ENCODE assay signal across 8 cellular contexts in genomic region chr9:95313010-95313498, GRCh38. TPM values are rescaled to one million over a fixed set of nuclear protein-coding genes. Genes with fewer than 3 reads are reported as not detected.
DNase-seq lines count a peak whose midpoint lies in the region; ATAC-seq lines count a peak whose summit lies in the region.

No MANE protein-coding gene starts in this region.

- H3K36me3 Mint-ChIP-seq in activated naive CD8-positive, alpha-beta T cell treated with anti-CD3 and anti-CD28 coated beads for 36 hours: peaks cover 6% of the 10 kb centered on the region

- peak; percentile 76 for DNase-seq in EL
- peak; percentile 86 for DNase-seq in NCI-H146 treated with DMSO at 0.1 percent for 48 hours (lab: John Stamatoyannopoulos, UW; ENCODE audit: unreplicated experiment)
- peak; percentile 6 for DNase-seq in activated naive CD8-positive, alpha-beta T cell treated with anti-CD3 and anti-CD28 coated beads for 36 hours
- DNase-seq in left cardiac atrium: peak; percentile 60
- DNase-seq in posterior vena cava (ENCODE audit: low spot score): peak; percentile 80
- DNase-seq in stimulated activated CD4-positive, alpha-beta T cell treated with anti-CD3 and anti-CD28 coated beads, Interleukin-12 subunit alpha, Interleukin-12 subunit beta, amount 100 ng/mL, for 4 hours: no peak
- DNase-seq in HuH-7.5 (ENCODE audit: low spot score): no peak

- H3K4me3 Mint-ChIP-seq in activated naive CD8-positive, alpha-beta T cell treated with anti-CD3 and anti-CD28 coated beads for 36 hours: peak overlapping the region; percentile 48

- H3K27me3 Mint-ChIP-seq in activated naive CD8-positive, alpha-beta T cell treated with anti-CD3 and anti-CD28 coated beads for 36 hours: peaks cover 19% of the 10 kb centered on the region

- ATAC-seq in left cardiac atrium (peak in 1 of 2 donors; percentile 36), HG03439 (IDR thresholded peaks at IDR 0.05; ENCODE audit: unreplicated experiment) (no peak)

- peaks cover 26% of the 10 kb centered on the region for H3K4me1 Mint-ChIP-seq in activated naive CD8-positive, alpha-beta T cell treated with anti-CD3 and anti-CD28 coated beads for 36 hours

- intact Hi-C loops in left cardiac atrium (cut with DNase I) (loop anchor here in 1 of 2 donors (10.0 kb wide), 1 partner anchor 202 kb away; the partner anchor contains the start of gene PTCH1), posterior vena cava (cut with DNase I) (loop anchor here in 1 of 2 donors (10.0 kb wide), 1 partner anchor 192 kb away; no protein-coding TSS in a partner anchor)

- H3K27ac Mint-ChIP-seq in activated naive CD8-positive, alpha-beta T cell treated with anti-CD3 and anti-CD28 coated beads for 36 hours: no peak overlapping the region

- H3K9me3 Mint-ChIP-seq in activated naive CD8-positive, alpha-beta T cell treated with anti-CD3 and anti-CD28 coated beads for 36 hours: no peaks in the 10 kb centered on the region

RNA-seq across cellular contexts. Expression of gene FANCC, which starts 4.5 kb away (rescaled TPM):
- total RNA-seq in activated naive CD8-positive, alpha-beta T cell treated with anti-CD3 and anti-CD28 coated beads for 36 hours: 10 to 100 TPM; 16.0 to 16.5 TPM
- total RNA-seq in left cardiac atrium (1 to 10 TPM; 5.0 to 6.2 TPM), posterior vena cava (1 to 10 TPM; 4.4 to 7.3 TPM)

Comparison
In these comparisons a context has a peak if more than half of its experiments do, and no peak if none do; other contexts are left out.
1. DNase-seq: peak in EL (single experiment), NCI-H146 treated with DMSO at 0.1 percent for 48 hours (single experiment), activated naive CD8-positive, alpha-beta T cell treated with anti-CD3 and anti-CD28 coated beads for 36 hours (single experiment), left cardiac atrium (single experiment) and posterior vena cava (single experiment); none in stimulated activated CD4-positive, alpha-beta T cell treated with anti-CD3 and anti-CD28 coated beads, Interleukin-12 subunit alpha, Interleukin-12 subunit beta, amount 100 ng/mL, for 4 hours (single experiment) and HuH-7.5 (single experiment).